ENCODE assay signal across 8 cellular contexts in genomic region chr22:29603358-29604191, GRCh38. TPM values are rescaled to one million over a fixed set of nuclear protein-coding genes. Genes with fewer than 3 reads are reported as not detected.
A peak's percentile ranks its signal among the peaks of the same experiment; 100 is the strongest.
DNase-seq lines count a peak whose midpoint lies in the region; ATAC-seq lines count a peak whose summit lies in the region.

Gene NF2 (plus strand): TSS chr22:29603633. CDS start chr22:29603999, 366 bp downstream.

- H3K4me3 ChIP-seq in effector memory CD4-positive, alpha-beta T cell (ENCODE audit: insufficient read depth, low read depth, low read length, poor library complexity, severe bottlenecking): peak within 1 kb of the TSS; percentile 98

- DNase-seq in COR-L47 (lab: John Stamatoyannopoulos, UW) (peak; percentile 99), HT1080 (ENCODE audit: low read depth) (no peak), NOMO-1 treated with DMSO at 0.1 percent for 48 hours (lab: John Stamatoyannopoulos, UW; ENCODE audit: unreplicated experiment) (peak; percentile 99), medulla oblongata (ENCODE audit: extremely low spot score) (peak; percentile 100)
- peak; percentile 95 to 96 for DNase-seq in activated CD8-positive, alpha-beta memory T cell treated with anti-CD3 and anti-CD28 coated beads for 4 hours (ENCODE audit: low read depth in 2 of 2)
- peak; percentile 95 to 98 (median 98) for DNase-seq in effector memory CD4-positive, alpha-beta T cell
- peak; percentile 96 for DNase-seq in stimulated activated CD8-positive, alpha-beta memory T cell treated with anti-CD3 and anti-CD28 coated beads, Interleukin-12 subunit alpha, Interleukin-12 subunit beta, amount 100 ng/mL, for 1 hour (ENCODE audit: low read depth)

- peak within 1 kb of the TSS; percentile 87 for H3K27ac ChIP-seq in effector memory CD4-positive, alpha-beta T cell (ENCODE audit: insufficient read depth, low read length, poor library complexity, severe bottlenecking)

- no peaks in the 10 kb centered on the region for H3K9me3 ChIP-seq in effector memory CD4-positive, alpha-beta T cell (ENCODE audit: control insufficient read depth, low read length)

- no peaks in the 10 kb centered on the region for H3K27me3 ChIP-seq in effector memory CD4-positive, alpha-beta T cell (replicated peaks; ENCODE audit: control insufficient read depth, insufficient read depth, low read length, poor library complexity, severe bottlenecking)

- peaks cover 8% of the 10 kb centered on the region for H3K4me1 ChIP-seq in effector memory CD4-positive, alpha-beta T cell (ENCODE audit: control insufficient read depth, insufficient read depth, low read length, poor library complexity, severe bottlenecking)

- peak; percentile 94 for ATAC-seq in GM21360 (IDR thresholded peaks at IDR 0.05; ENCODE audit: unreplicated experiment)

- no peaks in the 10 kb centered on the region for H3K36me3 ChIP-seq in effector memory CD4-positive, alpha-beta T cell (ENCODE audit: control insufficient read depth, insufficient read depth, low read length)

RNA-seq across cellular contexts. Expression of gene NF2, which starts in this region (rescaled TPM):
- total RNA-seq in HT1080 (2014; rRNA removed; shearing (Covaris generic)): 187 and 209 TPM in 2 replicates
- 128 and 131 TPM in 2 replicates for polyA plus RNA-seq in HT1080 (2015; cell fraction: cytosol; rRNA removed)
- 78.5 and 86.1 TPM in 2 replicates for polyA plus RNA-seq in HT1080 (2015; cell fraction: nucleus; rRNA removed)
